In genomic region chr2:38960609-38961320, GRCh38 we compare ENCODE assay signal across 9 cellular contexts.
DNase-seq lines count a peak whose midpoint lies in the region; ATAC-seq, FAIRE-seq and TF ChIP-seq lines count a peak whose summit lies in the region.
"Had no signal": no experiment of that assay in that cellular context is flagged by ENCODE, and none has a peak within 500 bp of the region (broad histone marks: within the 10 kb centered on the region; RNA-seq: fewer than 3 reads in every experiment).

No MANE protein-coding gene starts in this region.

- H3K9me2 ChIP-seq in PC-3 (replicated peaks; ENCODE audit: low read length) = no peaks in the 10 kb centered on the region

- no peaks in the 10 kb centered on the region for H3K9me3 ChIP-seq in heart left ventricle
- no peaks in the 10 kb centered on the region; the same call in 2 of the 3 replicates for H3K9me3 ChIP-seq in GM12878 (replicated peaks; ENCODE audit: control insufficient read depth, insufficient read depth, low read length)
- no peaks in the 10 kb centered on the region for H3K9me3 ChIP-seq in upper lobe of left lung
- H3K9me3 ChIP-seq in PC-3 (ENCODE audit: low read length) = no peaks in the 10 kb centered on the region

- H3K4me2 ChIP-seq in GM12878 (ENCODE audit: control insufficient read depth, insufficient read depth) = 0 out of 2 replicates have a peak overlapping the region, but pooled peaks have one; percentile 36
- no peak overlapping the region for H3K4me2 ChIP-seq in PC-3 (ENCODE audit: low read length)

- intact Hi-C loops in heart left ventricle (cut with DNase I) (no loop called here), left ventricle myocardium superior (cut with micrococcal nuclease) (no loop called here), GM12878 (cut with micrococcal nuclease; ENCODE audit: unreplicated experiment) (no loop called here), PC-3 (cut with micrococcal nuclease) (no loop called here)

- TF ChIP-seq CTCF in heart left ventricle (IDR thresholded peaks at IDR 0.05) (no peak), GM12878 (IDR thresholded peaks at IDR 0.05 in 2 of 3, conservative IDR thresholded peaks at IDR 0.05 in 1 of 3; ENCODE audit: control insufficient read depth in 2 of 3, extremely low read depth in 1 of 3, insufficient read depth in 1 of 3, low read depth in 3 of 3, low read length in 3 of 3) (no peak), upper lobe of left lung (IDR thresholded peaks at IDR 0.05) (no peak), PC-3 (conservative IDR thresholded peaks at IDR 0.05; ENCODE audit: low read depth, low read length) (no peak)

- peaks cover 2% of the 10 kb centered on the region for H3K4me1 Mint-ChIP-seq in memory B cell

- BruUV-seq in GM12878 (replicated peaks; lab: Mats Ljungman, UMichigan) (no TSS peak), PC-3 (replicated peaks; lab: Mats Ljungman, UMichigan) (no TSS peak)

- WGBS in heart left ventricle, 4 donors = 49 to 55% (median 51%) methylated on average over 33 to 34 of the region's 34 CpGs
- WGBS in GM12878 (ENCODE audit: insufficient coverage, insufficient replicate concordance, low lambda C conversion rate, missing lambda C conversion rate) = 84% methylated on average over 34 of the region's 34 CpGs
- 57 to 85% methylated on average over 17 to 33 of the region's 34 CpGs for WGBS in upper lobe of left lung, 2 donors

- H3K4me3 Mint-ChIP-seq in memory B cell = peak overlapping the region; percentile 69

- CTCF ChIA-PET in GM12878 (lab: Yijun Ruan, JAX) = no interaction called here
- CTCF ChIA-PET in PC-3 (lab: Charles Lee) = no interaction called here

- H3K79me2 ChIP-seq in GM12878 (ENCODE audit: control insufficient read depth, insufficient read depth, low read length) (no peaks in the 10 kb centered on the region), PC-3 (ENCODE audit: low read length) (no peaks in the 10 kb centered on the region)

- RAD21 ChIA-PET in GM12878 (lab: Charles Lee; ENCODE audit: unreplicated experiment) = no interaction called here

- no peaks in the 10 kb centered on the region for H3K36me3 Mint-ChIP-seq in memory B cell

- no peaks in the 10 kb centered on the region for H3K36me3 ChIP-seq in heart left ventricle
- no peaks in the 10 kb centered on the region for H3K36me3 ChIP-seq in GM12878 (ENCODE audit: control insufficient read depth in 2 of 2, insufficient read depth in 2 of 2, low read length in 1 of 2)
- H3K36me3 ChIP-seq in upper lobe of left lung = no peaks in the 10 kb centered on the region
- no peaks in the 10 kb centered on the region for H3K36me3 ChIP-seq in PC-3 (ENCODE audit: low read depth, low read length)

- SMC1A ChIA-PET in GM12878 (lab: Charles Lee; ENCODE audit: uncharacterized antibody, unreplicated experiment) = no interaction called here

- H2AFZ ChIP-seq in GM12878 (ENCODE audit: control insufficient read depth, low read depth, low read length) = peak overlapping the region; percentile 53
- H2AFZ ChIP-seq in PC-3 (ENCODE audit: low read length) = no peak overlapping the region

- POLR2A ChIA-PET in GM12878 (lab: Charles Lee) = no interaction called here
- POLR2A ChIA-PET in PC-3 (lab: Charles Lee; ENCODE audit: unreplicated experiment) = no interaction called here

- no peak overlapping the region for H3K27ac Mint-ChIP-seq in memory B cell

- H3K4me3 ChIP-seq in heart left ventricle (peak overlapping the region in 10 of 12 donors; percentile 47 to 66 (median 56)), GM12878 (no peak overlapping the region), upper lobe of left lung (peak overlapping the region in 3 of 4 donors; percentile 41 to 53 (median 49)), PC-3 (ENCODE audit: low read length) (no peak overlapping the region)

- no peak for TF ChIP-seq RAD21 in GM12878 (IDR thresholded peaks at IDR 0.05; ENCODE audit: insufficient read depth, low read depth, low read length)

- no peak for FAIRE-seq in GM12878 (lab: Jason Lieb, UNC)
- no peak for FAIRE-seq in frontal cortex (lab: Jason Lieb, UNC)

- no peak for DNase-seq in heart left ventricle
- DNase-seq in left ventricle myocardium superior = no peak
- no peak for DNase-seq in GM12878 (ENCODE audit: low read depth, low spot score)
- no peak for DNase-seq in memory B cell (ENCODE audit: low spot score in 2 of 2)
- DNase-seq in upper lobe of left lung = no peak
- no peak for DNase-seq in frontal cortex (ENCODE audit: low spot score in 2 of 2)
- DNase-seq in PC-3 = no peak
- DNase-seq in amniotic stem cell (lab: John Stamatoyannopoulos, UW) = no peak
- DNase-seq: NCI-H1930 had no signal

- ATAC-seq in heart left ventricle = peak in 1 of 4 donors; percentile 9
- no peak for ATAC-seq in left ventricle myocardium superior
- no peak; the same call in 2 of the 3 replicates for ATAC-seq in GM12878
- ATAC-seq in memory B cell (ENCODE audit: low read depth) = peak; percentile 29
- ATAC-seq in upper lobe of left lung (ENCODE audit: low FRiP score in 2 of 2) = peak in 1 of 2 donors; percentile 22
- ATAC-seq in PC-3 = no peak

- no peaks in the 10 kb centered on the region for H3F3A ChIP-seq in PC-3 (ENCODE audit: low read length, unreplicated experiment)

- no peak for TF ChIP-seq EP300 in GM12878 (IDR thresholded peaks at IDR 0.05; ENCODE audit: borderline replicate concordance in 1 of 2, control insufficient read depth in 1 of 2, low read depth in 2 of 2, low read length in 2 of 2)
- no peak for TF ChIP-seq EP300 in upper lobe of left lung (IDR thresholded peaks at IDR 0.05)

- H3K4me1 ChIP-seq in heart left ventricle (peaks cover 0 to 14% (median 7%) of the 10 kb centered on the region in 12 donors), GM12878 (ENCODE audit: control insufficient read depth, insufficient read depth, low read length) (no peaks in the 10 kb centered on the region), upper lobe of left lung (peaks cover 5 to 15% (median 8%) of the 10 kb centered on the region in 4 donors), PC-3 (ENCODE audit: insufficient read depth, low read length) (no peaks in the 10 kb centered on the region)

- H3K27ac ChIP-seq in heart left ventricle (no peak overlapping the region), GM12878 (ENCODE audit: control insufficient read depth, insufficient read depth) (no peak overlapping the region), upper lobe of left lung (no peak overlapping the region), PC-3 (ENCODE audit: low read length) (no peak overlapping the region)

- H4K20me1 ChIP-seq in GM12878 (ENCODE audit: control insufficient read depth, insufficient read depth) (no peaks in the 10 kb centered on the region), PC-3 (ENCODE audit: low read length) (no peaks in the 10 kb centered on the region)

- in situ Hi-C loops in GM12878 (cut with MboI) = no loop called here

- no peak overlapping the region for H3K9ac ChIP-seq in GM12878 (ENCODE audit: control insufficient read depth, insufficient read depth, low read length)
- H3K9ac ChIP-seq in PC-3 (ENCODE audit: low read length) = no peak overlapping the region

- peaks cover 1% of the 10 kb centered on the region for H3K9me3 Mint-ChIP-seq in memory B cell

- H3K27me3 Mint-ChIP-seq in memory B cell = peaks cover 6% of the 10 kb centered on the region

- no peak for TF ChIP-seq POLR2A in heart left ventricle (IDR thresholded peaks at IDR 0.05)
- TF ChIP-seq POLR2A in GM12878 (IDR thresholded peaks at IDR 0.05; ENCODE audit: low read depth, low read length) = no peak
- TF ChIP-seq POLR2A in upper lobe of left lung (IDR thresholded peaks at IDR 0.05) = no peak

- H3K27me3 ChIP-seq in heart left ventricle (no peaks in the 10 kb centered on the region), GM12878 (replicated peaks in 1 of 2; ENCODE audit: control insufficient read depth in 2 of 2, insufficient read depth in 2 of 2, low read length in 1 of 2) (peaks cover 1 to 4% of the 10 kb centered on the region in 2 experiments; a peak in 2 of 4 replicates), upper lobe of left lung (no peaks in the 10 kb centered on the region), PC-3 (ENCODE audit: low read length) (no peaks in the 10 kb centered on the region)

TF ChIP-seq in GM12878, 131 proteins besides CTCF, POLR2A, EP300 and RAD21 (continues in another document):
- TF ChIP-seq HDAC2 (IDR thresholded peaks at IDR 0.05) (no peak), TCF3 (IDR thresholded peaks at IDR 0.05; ENCODE audit: borderline replicate concordance, insufficient read depth, low read depth, low read length) (no peak), EZH2 (IDR thresholded peaks at IDR 0.05; ENCODE audit: borderline replicate concordance, control insufficient read depth, low read depth, low read length) (no peak), BCLAF1 (IDR thresholded peaks at IDR 0.05) (no peak), ZSCAN29 (IDR thresholded peaks at IDR 0.05) (no peak), MEF2B (IDR thresholded peaks at IDR 0.05; ENCODE audit: partially characterized antibody, poor library complexity, severe bottlenecking) (no peak), ESRRA (IDR thresholded peaks at IDR 0.05; ENCODE audit: low read length) (no peak), WRNIP1 (IDR thresholded peaks at IDR 0.05; ENCODE audit: borderline replicate concordance, low read depth, low read length) (no peak), ASH2L (IDR thresholded peaks at IDR 0.05; ENCODE audit: borderline replicate concordance, low read depth) (no peak), EED (IDR thresholded peaks at IDR 0.05; ENCODE audit: low read depth) (no peak), BCL11A (IDR thresholded peaks at IDR 0.05; ENCODE audit: low read depth, low read length) (no peak), HDAC6 (IDR thresholded peaks at IDR 0.05; ENCODE audit: unreplicated experiment) (no peak)

Comparison
In these comparisons a context has a peak if more than half of its experiments do, and no peak if none do; other contexts are left out.
1. H3K4me3 ChIP-seq: peak in heart left ventricle (10 of 12) and upper lobe of left lung (3 of 4); none in GM12878 (single experiment) and PC-3 (single experiment).